In genomic region chr20:1392443-1392692, GRCh38 we compare ENCODE assay signal across 8 cellular contexts. TPM values are rescaled to one million over a fixed set of nuclear protein-coding genes. Genes with fewer than 3 reads are reported as not detected.
A peak's percentile ranks its signal among the peaks of the same experiment; 100 is the strongest.
DNase-seq lines count a peak whose midpoint lies in the region; ATAC-seq and TF ChIP-seq lines count a peak whose summit lies in the region.

No MANE protein-coding gene starts in this region.

- peak overlapping the region; percentile 88 for H3K4me2 ChIP-seq in parathyroid adenoma (ENCODE audit: low read length)

- in situ Hi-C loops in Panc1 (cut with HindIII; ENCODE audit: low pct_unique_long_range_greater_than_20kb, low sequenced_read_pairs) = no loop called here

- ATAC-seq in GM21390 (IDR thresholded peaks at IDR 0.05; ENCODE audit: unreplicated experiment) = peak; percentile 35
- peak; percentile 36 for ATAC-seq in Panc1
- ATAC-seq in omental fat pad (ENCODE audit: low FRiP score) = no peak

- no peaks in the 10 kb centered on the region for H3K36me3 ChIP-seq in A673 (ENCODE audit: insufficient read depth, low read length, poor library complexity, severe bottlenecking)
- H3K36me3 ChIP-seq in Panc1 (ENCODE audit: control insufficient read depth, insufficient read depth, low read length) = peaks cover 8% of the 10 kb centered on the region; the same call in 1 of the 2 replicates
- H3K36me3 ChIP-seq in parathyroid adenoma (ENCODE audit: control insufficient read depth, insufficient read depth, low read length) = no peaks in the 10 kb centered on the region

- H3K9me3 ChIP-seq in A673 (ENCODE audit: low read depth, low read length, poor library complexity, severe bottlenecking) (no peaks in the 10 kb centered on the region), Panc1 (ENCODE audit: control insufficient read depth, insufficient read depth, low read depth, low read length) (no peaks in the 10 kb centered on the region; the same call in 1 of the 2 replicates), parathyroid adenoma (ENCODE audit: control insufficient read depth, low read length) (no peaks in the 10 kb centered on the region)

- POLR2A ChIA-PET in A673 (lab: Charles Lee; ENCODE audit: low non-redundant PET) (no interaction called here), Panc1 (lab: Charles Lee) (interaction anchor here (1.0 kb wide), 1 partner anchor 75 kb away, joined by 14 read pairs; the partner anchor contains the start of gene NSFL1C)

- CTCF ChIA-PET in A673 (lab: Charles Lee) (no interaction called here), Panc1 (lab: Charles Lee) (interaction anchor here (0.7 kb wide), 1 partner anchor 44 kb away, joined by 3 read pairs; no protein-coding TSS in a partner anchor)

- no TSS peak for BruUV-seq in A673 (replicated peaks; lab: Mats Ljungman, UMichigan)
- no TSS peak for BruUV-seq in Panc1 (replicated peaks; lab: Mats Ljungman, UMichigan)

- H3K4me1 ChIP-seq in A673 (ENCODE audit: insufficient read depth, low read length, poor library complexity, severe bottlenecking) (peaks cover 38% of the 10 kb centered on the region), Panc1 (ENCODE audit: control insufficient read depth, insufficient read depth, low read length) (peaks cover 40% of the 10 kb centered on the region), parathyroid adenoma (peaks cover 12% of the 10 kb centered on the region)

- H3K9ac ChIP-seq in parathyroid adenoma = no peak overlapping the region

- DNase-seq in A673 (ENCODE audit: low spot score) (no peak), Panc1 (ENCODE audit: low read depth, low spot score) (no peak), epithelial cell of proximal tubule (ENCODE audit: low read depth) (no peak), islet precursor cell (no peak), omental fat pad (ENCODE audit: low spot score) (no peak)
- no peak for DNase-seq in stimulated activated CD4-positive, alpha-beta T cell treated with anti-CD3 and anti-CD28 coated beads, Interleukin-15, amount 100 ng/mL, for 24 hours

- H3K4me3 ChIP-seq in A673 (ENCODE audit: low read depth, low read length, poor library complexity, severe bottlenecking) (peak overlapping the region; percentile 97), Panc1 (ENCODE audit: low read depth in 2 of 2, low read length in 2 of 2) (peak overlapping the region; percentile 75 to 92), epithelial cell of proximal tubule (ENCODE audit: low read depth, low read length) (peak overlapping the region; percentile 95), parathyroid adenoma (ENCODE audit: low read depth, low read length) (peak overlapping the region; percentile 75)

- H3K27me3 ChIP-seq in A673 (replicated peaks; ENCODE audit: insufficient read depth, low read depth, low read length, poor library complexity) (no peaks in the 10 kb centered on the region), Panc1 (ENCODE audit: control insufficient read depth, insufficient read depth, low read length) (no peaks in the 10 kb centered on the region), parathyroid adenoma (ENCODE audit: control insufficient read depth, insufficient read depth, low read length) (no peaks in the 10 kb centered on the region)

- H3K27ac ChIP-seq in A673 (ENCODE audit: low read depth, low read length, poor library complexity, severe bottlenecking) (peak overlapping the region; percentile 81), Panc1 (ENCODE audit: low read length) (peak overlapping the region; percentile 97), parathyroid adenoma (peak overlapping the region; percentile 40)

- peak overlapping the region; percentile 79 for H2AFZ ChIP-seq in parathyroid adenoma

- intact Hi-C loops in A673 (cut with micrococcal nuclease; ENCODE audit: unreplicated experiment) = loop anchor here (2.0 to 10.0 kb wide), 2 partner anchors 68 to 168 kb away; partner anchors contain the start of gene RAD21L1
- intact Hi-C loops in Panc1 (cut with micrococcal nuclease; ENCODE audit: unreplicated experiment) = loop anchor here (5.0 kb wide), 1 partner anchor 45 kb away; no protein-coding TSS in a partner anchor

- peaks cover 26% of the 10 kb centered on the region for H3K79me2 ChIP-seq in parathyroid adenoma

- TF ChIP-seq CTCF in A673 (conservative IDR thresholded peaks at IDR 0.05; ENCODE audit: low read depth, low read length) = no peak
- no peak for TF ChIP-seq CTCF in Panc1 (IDR thresholded peaks at IDR 0.05)
- TF ChIP-seq CTCF in epithelial cell of proximal tubule (conservative IDR thresholded peaks at IDR 0.05; ENCODE audit: low read depth, low read length) = no peak
- TF ChIP-seq CTCF in parathyroid adenoma (IDR thresholded peaks at IDR 0.05) = no peak
- no peak for TF ChIP-seq CTCF in omental fat pad (IDR thresholded peaks at IDR 0.05)

RNA-seq across cellular contexts. Expression of gene FKBP1A, which starts 0.5 kb away (rescaled TPM):
- total RNA-seq in A673 (2021) (264 and 270 TPM in 2 replicates), Panc1 (2021; ENCODE audit: unreplicated experiment) (695 TPM), epithelial cell of proximal tubule (129 and 188 TPM in 2 replicates), omental fat pad (100 to 1,000 TPM; 204 to 275 (median 241) TPM)
- 830 TPM for polyA plus RNA-seq in Panc1 (2012; ENCODE audit: insufficient read length)

Comparison
In these comparisons a context has a peak if more than half of its experiments do, and no peak if none do; other contexts are left out.
1. H3K27ac ChIP-seq: peak in every context shown above with its lines; median percentile 97 in Panc1; 81 in A673; 40 in parathyroid adenoma.